ENCODE assay signal across 1 cellular context in genomic region chr5:73858054-73858453, GRCh38.
TF ChIP-seq lines count a peak whose summit lies in the region.

No MANE protein-coding gene starts in this region.

TF ChIP-seq in HepG2, 621 proteins besides CTCF, POLR2A, EP300 and RAD21 (continued from another document and continues in another):
- TF ChIP-seq HMGXB3 (CRISPR knock-in tag; IDR thresholded peaks at IDR 0.05; ENCODE audit: borderline replicate concordance) (peak; percentile 20; the same call in 1 of the 2 replicates), HDAC2 (CRISPR knock-in tag; IDR thresholded peaks at IDR 0.05) (peak; percentile 85), ZNF607 (CRISPR knock-in tag; IDR thresholded peaks at IDR 0.05; ENCODE audit: borderline replicate concordance) (peak; percentile 38; the same call in 1 of the 2 replicates), KLF12 (CRISPR knock-in tag; IDR thresholded peaks at IDR 0.05; ENCODE audit: borderline replicate concordance) (no peak), ZNF124 (CRISPR knock-in tag; IDR thresholded peaks at IDR 0.05) (0 out of 2 replicates have a peak, but pooled peaks have one; percentile 29), SOX13 (IDR thresholded peaks at IDR 0.05) (peak; percentile 21; the same call in 1 of the 2 replicates), SOX13 (CRISPR knock-in tag; conservative IDR thresholded peaks at IDR 0.05 in 1 of 2, IDR thresholded peaks at IDR 0.05 in 1 of 2) (peak in 1 of 2 experiments; percentile 87; a peak in 2 of 4 replicates), ZNF550 (CRISPR knock-in tag; IDR thresholded peaks at IDR 0.05; ENCODE audit: borderline replicate concordance) (no peak), NR2F6 (IDR thresholded peaks at IDR 0.05) (peak; percentile 36; the same call in 1 of the 2 replicates), NR2F6 (CRISPR knock-in tag; IDR thresholded peaks at IDR 0.05) (peak; percentile 34; the same call in 1 of the 2 replicates), ZNF772 (CRISPR knock-in tag; IDR thresholded peaks at IDR 0.05) (peak; percentile 77; the same call in 1 of the 2 replicates), REXO4 (CRISPR knock-in tag; IDR thresholded peaks at IDR 0.05; ENCODE audit: borderline replicate concordance) (no peak), ZNF510 (CRISPR knock-in tag; IDR thresholded peaks at IDR 0.05; ENCODE audit: low read depth) (no peak), DPF2 (CRISPR knock-in tag; IDR thresholded peaks at IDR 0.05; ENCODE audit: borderline replicate concordance, low read depth) (peak; percentile 38; the same call in 1 of the 2 replicates), NCOR1 (IDR thresholded peaks at IDR 0.05; ENCODE audit: borderline replicate concordance, low read length) (no peak; the same call in 1 of the 2 replicates), PPARG (CRISPR knock-in tag; conservative IDR thresholded peaks at IDR 0.05) (peak; percentile 73; the same call in 1 of the 2 replicates), LCORL (IDR thresholded peaks at IDR 0.05) (no peak), LCORL (CRISPR knock-in tag; IDR thresholded peaks at IDR 0.05) (peak; percentile 35; the same call in 1 of the 2 replicates), ADNP (CRISPR knock-in tag; IDR thresholded peaks at IDR 0.05) (no peak), MIER3 (CRISPR knock-in tag; IDR thresholded peaks at IDR 0.05; ENCODE audit: borderline replicate concordance) (peak; percentile 72; the same call in 1 of the 2 replicates), POGK (CRISPR knock-in tag; conservative IDR thresholded peaks at IDR 0.05) (0 out of 2 replicates have a peak, but pooled peaks have one; percentile 23), ESRRA (CRISPR knock-in tag; IDR thresholded peaks at IDR 0.05; ENCODE audit: low read depth) (0 out of 2 replicates have a peak, but pooled peaks have one; percentile 35), SMAD3 (CRISPR knock-in tag; IDR thresholded peaks at IDR 0.05) (0 out of 2 replicates have a peak, but pooled peaks have one; percentile 28), MEF2D (CRISPR knock-in tag; IDR thresholded peaks at IDR 0.05) (peak; percentile 64), GABPB1 (CRISPR knock-in tag; IDR thresholded peaks at IDR 0.05) (no peak), MXD1 (CRISPR knock-in tag; IDR thresholded peaks at IDR 0.05) (no peak), ZNF292 (CRISPR knock-in tag; IDR thresholded peaks at IDR 0.05; ENCODE audit: borderline replicate concordance, low read depth) (peak; percentile 78; the same call in 1 of the 2 replicates), YY1 (IDR thresholded peaks at IDR 0.05; ENCODE audit: insufficient read depth, insufficient replicate concordance, low read depth, low read length) (no peak), HNF4A (CRISPR knock-in tag; IDR thresholded peaks at IDR 0.05) (peak; percentile 56), HNF4G (IDR thresholded peaks at IDR 0.05; ENCODE audit: borderline replicate concordance, low read depth, low read length) (no peak), HNF4G (CRISPR knock-in tag; IDR thresholded peaks at IDR 0.05; ENCODE audit: borderline replicate concordance, low read depth) (peak; percentile 36; the same call in 1 of the 2 replicates), ZNF614 (CRISPR knock-in tag; IDR thresholded peaks at IDR 0.05; ENCODE audit: borderline replicate concordance) (peak; percentile 81), FOXK2 (IDR thresholded peaks at IDR 0.05) (no peak), ZBTB43 (CRISPR knock-in tag; conservative IDR thresholded peaks at IDR 0.05) (0 out of 2 replicates have a peak, but pooled peaks have one; percentile 30)
- TF ChIP-seq, protein P1, sequence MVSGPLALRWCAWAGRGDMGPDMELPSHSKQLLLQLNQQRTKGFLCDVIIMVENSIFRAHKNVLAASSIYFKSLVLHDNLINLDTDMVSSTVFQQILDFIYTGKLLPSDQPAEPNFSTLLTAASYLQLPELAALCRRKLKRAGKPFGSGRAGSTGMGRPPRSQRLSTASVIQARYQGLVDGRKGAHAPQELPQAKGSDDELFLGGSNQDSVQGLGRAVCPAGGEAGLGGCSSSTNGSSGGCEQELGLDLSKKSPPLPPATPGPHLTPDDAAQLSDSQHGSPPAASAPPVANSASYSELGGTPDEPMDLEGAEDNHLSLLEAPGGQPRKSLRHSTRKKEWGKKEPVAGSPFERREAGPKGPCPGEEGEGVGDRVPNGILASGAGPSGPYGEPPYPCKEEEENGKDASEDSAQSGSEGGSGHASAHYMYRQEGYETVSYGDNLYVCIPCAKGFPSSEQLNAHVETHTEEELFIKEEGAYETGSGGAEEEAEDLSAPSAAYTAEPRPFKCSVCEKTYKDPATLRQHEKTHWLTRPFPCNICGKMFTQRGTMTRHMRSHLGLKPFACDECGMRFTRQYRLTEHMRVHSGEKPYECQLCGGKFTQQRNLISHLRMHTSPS (CRISPR knock-in tag; IDR thresholded peaks at IDR 0.05; ENCODE audit: low read depth): no peak
- TF ChIP-seq, protein P2, sequence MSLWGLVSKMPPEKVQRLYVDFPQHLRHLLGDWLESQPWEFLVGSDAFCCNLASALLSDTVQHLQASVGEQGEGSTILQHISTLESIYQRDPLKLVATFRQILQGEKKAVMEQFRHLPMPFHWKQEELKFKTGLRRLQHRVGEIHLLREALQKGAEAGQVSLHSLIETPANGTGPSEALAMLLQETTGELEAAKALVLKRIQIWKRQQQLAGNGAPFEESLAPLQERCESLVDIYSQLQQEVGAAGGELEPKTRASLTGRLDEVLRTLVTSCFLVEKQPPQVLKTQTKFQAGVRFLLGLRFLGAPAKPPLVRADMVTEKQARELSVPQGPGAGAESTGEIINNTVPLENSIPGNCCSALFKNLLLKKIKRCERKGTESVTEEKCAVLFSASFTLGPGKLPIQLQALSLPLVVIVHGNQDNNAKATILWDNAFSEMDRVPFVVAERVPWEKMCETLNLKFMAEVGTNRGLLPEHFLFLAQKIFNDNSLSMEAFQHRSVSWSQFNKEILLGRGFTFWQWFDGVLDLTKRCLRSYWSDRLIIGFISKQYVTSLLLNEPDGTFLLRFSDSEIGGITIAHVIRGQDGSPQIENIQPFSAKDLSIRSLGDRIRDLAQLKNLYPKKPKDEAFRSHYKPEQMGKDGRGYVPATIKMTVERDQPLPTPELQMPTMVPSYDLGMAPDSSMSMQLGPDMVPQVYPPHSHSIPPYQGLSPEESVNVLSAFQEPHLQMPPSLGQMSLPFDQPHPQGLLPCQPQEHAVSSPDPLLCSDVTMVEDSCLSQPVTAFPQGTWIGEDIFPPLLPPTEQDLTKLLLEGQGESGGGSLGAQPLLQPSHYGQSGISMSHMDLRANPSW (CRISPR knock-in tag; IDR thresholded peaks at IDR 0.05; ENCODE audit: borderline replicate concordance): 0 out of 2 replicates have a peak, but pooled peaks have one; percentile 62
- TF ChIP-seq, protein P3, sequence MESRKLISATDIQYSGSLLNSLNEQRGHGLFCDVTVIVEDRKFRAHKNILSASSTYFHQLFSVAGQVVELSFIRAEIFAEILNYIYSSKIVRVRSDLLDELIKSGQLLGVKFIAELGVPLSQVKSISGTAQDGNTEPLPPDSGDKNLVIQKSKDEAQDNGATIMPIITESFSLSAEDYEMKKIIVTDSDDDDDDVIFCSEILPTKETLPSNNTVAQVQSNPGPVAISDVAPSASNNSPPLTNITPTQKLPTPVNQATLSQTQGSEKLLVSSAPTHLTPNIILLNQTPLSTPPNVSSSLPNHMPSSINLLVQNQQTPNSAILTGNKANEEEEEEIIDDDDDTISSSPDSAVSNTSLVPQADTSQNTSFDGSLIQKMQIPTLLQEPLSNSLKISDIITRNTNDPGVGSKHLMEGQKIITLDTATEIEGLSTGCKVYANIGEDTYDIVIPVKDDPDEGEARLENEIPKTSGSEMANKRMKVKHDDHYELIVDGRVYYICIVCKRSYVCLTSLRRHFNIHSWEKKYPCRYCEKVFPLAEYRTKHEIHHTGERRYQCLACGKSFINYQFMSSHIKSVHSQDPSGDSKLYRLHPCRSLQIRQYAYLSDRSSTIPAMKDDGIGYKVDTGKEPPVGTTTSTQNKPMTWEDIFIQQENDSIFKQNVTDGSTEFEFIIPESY (CRISPR knock-in tag; IDR thresholded peaks at IDR 0.05): peak; percentile 44; the same call in 1 of the 2 replicates
- TF ChIP-seq, protein P4, sequence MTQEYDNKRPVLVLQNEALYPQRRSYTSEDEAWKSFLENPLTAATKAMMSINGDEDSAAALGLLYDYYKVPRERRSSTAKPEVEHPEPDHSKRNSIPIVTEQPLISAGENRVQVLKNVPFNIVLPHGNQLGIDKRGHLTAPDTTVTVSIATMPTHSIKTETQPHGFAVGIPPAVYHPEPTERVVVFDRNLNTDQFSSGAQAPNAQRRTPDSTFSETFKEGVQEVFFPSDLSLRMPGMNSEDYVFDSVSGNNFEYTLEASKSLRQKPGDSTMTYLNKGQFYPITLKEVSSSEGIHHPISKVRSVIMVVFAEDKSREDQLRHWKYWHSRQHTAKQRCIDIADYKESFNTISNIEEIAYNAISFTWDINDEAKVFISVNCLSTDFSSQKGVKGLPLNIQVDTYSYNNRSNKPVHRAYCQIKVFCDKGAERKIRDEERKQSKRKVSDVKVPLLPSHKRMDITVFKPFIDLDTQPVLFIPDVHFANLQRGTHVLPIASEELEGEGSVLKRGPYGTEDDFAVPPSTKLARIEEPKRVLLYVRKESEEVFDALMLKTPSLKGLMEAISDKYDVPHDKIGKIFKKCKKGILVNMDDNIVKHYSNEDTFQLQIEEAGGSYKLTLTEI (CRISPR knock-in tag; conservative IDR thresholded peaks at IDR 0.05): no peak
- TF ChIP-seq, protein P5, sequence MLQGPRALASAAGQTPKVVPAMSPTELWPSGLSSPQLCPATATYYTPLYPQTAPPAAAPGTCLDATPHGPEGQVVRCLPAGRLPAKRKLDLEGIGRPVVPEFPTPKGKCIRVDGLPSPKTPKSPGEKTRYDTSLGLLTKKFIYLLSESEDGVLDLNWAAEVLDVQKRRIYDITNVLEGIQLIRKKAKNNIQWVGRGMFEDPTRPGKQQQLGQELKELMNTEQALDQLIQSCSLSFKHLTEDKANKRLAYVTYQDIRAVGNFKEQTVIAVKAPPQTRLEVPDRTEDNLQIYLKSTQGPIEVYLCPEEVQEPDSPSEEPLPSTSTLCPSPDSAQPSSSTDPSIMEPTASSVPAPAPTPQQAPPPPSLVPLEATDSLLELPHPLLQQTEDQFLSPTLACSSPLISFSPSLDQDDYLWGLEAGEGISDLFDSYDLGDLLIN (CRISPR knock-in tag; IDR thresholded peaks at IDR 0.05; ENCODE audit: borderline replicate concordance): no peak
- TF ChIP-seq, protein P6, sequence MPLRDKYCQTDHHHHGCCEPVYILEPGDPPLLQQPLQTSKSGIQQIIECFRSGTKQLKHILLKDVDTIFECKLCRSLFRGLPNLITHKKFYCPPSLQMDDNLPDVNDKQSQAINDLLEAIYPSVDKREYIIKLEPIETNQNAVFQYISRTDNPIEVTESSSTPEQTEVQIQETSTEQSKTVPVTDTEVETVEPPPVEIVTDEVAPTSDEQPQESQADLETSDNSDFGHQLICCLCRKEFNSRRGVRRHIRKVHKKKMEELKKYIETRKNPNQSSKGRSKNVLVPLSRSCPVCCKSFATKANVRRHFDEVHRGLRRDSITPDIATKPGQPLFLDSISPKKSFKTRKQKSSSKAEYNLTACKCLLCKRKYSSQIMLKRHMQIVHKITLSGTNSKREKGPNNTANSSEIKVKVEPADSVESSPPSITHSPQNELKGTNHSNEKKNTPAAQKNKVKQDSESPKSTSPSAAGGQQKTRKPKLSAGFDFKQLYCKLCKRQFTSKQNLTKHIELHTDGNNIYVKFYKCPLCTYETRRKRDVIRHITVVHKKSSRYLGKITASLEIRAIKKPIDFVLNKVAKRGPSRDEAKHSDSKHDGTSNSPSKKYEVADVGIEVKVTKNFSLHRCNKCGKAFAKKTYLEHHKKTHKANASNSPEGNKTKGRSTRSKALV (CRISPR knock-in tag; IDR thresholded peaks at IDR 0.05): peak; percentile 71
